Comparison of ENCODE assay signal across 1 cellular context in the genomic region with DNA sequence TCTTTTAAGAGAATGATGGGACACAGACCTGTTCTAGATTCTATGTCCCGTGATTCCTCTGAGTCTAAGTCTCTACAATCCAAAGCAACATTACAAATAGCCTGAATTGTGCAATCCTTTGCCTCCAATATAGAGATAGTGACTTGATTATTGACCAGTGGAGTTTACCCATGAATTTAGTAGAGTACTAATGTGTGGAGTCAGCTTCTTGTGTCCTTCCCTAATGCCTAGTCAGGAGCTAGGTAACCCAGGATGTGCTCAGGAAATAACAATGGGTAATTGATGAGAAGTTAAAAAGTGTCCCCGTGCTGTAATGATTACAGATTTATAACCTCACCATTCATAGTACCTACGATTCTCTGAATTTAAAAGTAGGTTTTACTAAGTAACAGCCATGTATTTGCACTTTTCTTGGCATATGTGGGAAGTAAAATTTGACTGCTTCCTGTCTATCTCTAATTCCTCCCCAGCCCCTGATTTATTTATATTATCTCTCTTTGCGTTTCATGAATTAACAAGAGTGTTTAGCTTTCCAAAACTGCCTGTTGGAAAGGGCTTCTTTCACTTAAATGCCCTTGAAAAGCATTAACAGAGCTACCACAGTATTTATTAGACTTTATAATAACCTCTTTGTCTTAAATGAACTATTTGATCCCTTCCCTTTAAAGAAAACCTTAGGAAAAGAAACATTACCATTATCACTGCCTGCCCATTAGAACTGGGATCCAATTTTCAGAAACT.
A peak's percentile ranks its signal among the peaks of the same experiment; 100 is the strongest.
TF ChIP-seq lines count a peak whose summit lies in the region.

No MANE protein-coding gene starts in this region.

TF ChIP-seq in HepG2, 621 proteins besides CTCF, POLR2A, EP300 and RAD21:
- TF ChIP-seq MEIS2 (CRISPR knock-in tag; IDR thresholded peaks at IDR 0.05), result no peak
- TF ChIP-seq ZNF792 (CRISPR knock-in tag; IDR thresholded peaks at IDR 0.05), result 0 out of 2 replicates have a peak, but pooled peaks have one; percentile 54
- peak; percentile 9; the same call in 1 of the 2 replicates for TF ChIP-seq RBFOX2 (IDR thresholded peaks at IDR 0.05; ENCODE audit: low read depth, low read length)
- no peak for TF ChIP-seq CREM (IDR thresholded peaks at IDR 0.05)
- no peak for TF ChIP-seq CREM (CRISPR knock-in tag; IDR thresholded peaks at IDR 0.05)
- TF ChIP-seq CEBPB (IDR thresholded peaks at IDR 0.05; ENCODE audit: borderline replicate concordance, low read depth, low read length), result peak; percentile 87
- no peak for TF ChIP-seq SOX13 (IDR thresholded peaks at IDR 0.05)
- 0 out of 4 replicates have a peak, but pooled peaks of 1 of the 2 experiments have one; percentile 4 for TF ChIP-seq SOX13 (CRISPR knock-in tag; conservative IDR thresholded peaks at IDR 0.05 in 1 of 2, IDR thresholded peaks at IDR 0.05 in 1 of 2)
- TF ChIP-seq ZC3H13 (CRISPR knock-in tag; IDR thresholded peaks at IDR 0.05), result no peak
- TF ChIP-seq POLR2AphosphoS5 (IDR thresholded peaks at IDR 0.05; ENCODE audit: low read depth, low read length), result 0 out of 2 replicates have a peak, but pooled peaks have one; percentile 30
- no peak for TF ChIP-seq ZNF639 (CRISPR knock-in tag; conservative IDR thresholded peaks at IDR 0.05)
- no peak for TF ChIP-seq ESRRA (CRISPR knock-in tag; IDR thresholded peaks at IDR 0.05; ENCODE audit: low read depth)
- no peak for TF ChIP-seq MAZ (IDR thresholded peaks at IDR 0.05; ENCODE audit: borderline replicate concordance, low read depth, low read length)
- TF ChIP-seq MAZ (CRISPR knock-in tag; IDR thresholded peaks at IDR 0.05; ENCODE audit: low read depth), result no peak
- TF ChIP-seq ERF (CRISPR knock-in tag; IDR thresholded peaks at IDR 0.05), result no peak
- 0 out of 2 replicates have a peak, but pooled peaks have one; percentile 6 for TF ChIP-seq NCOA2 (CRISPR knock-in tag; IDR thresholded peaks at IDR 0.05)
- peak; percentile 50; the same call in 1 of the 2 replicates for TF ChIP-seq SSRP1 (CRISPR knock-in tag; IDR thresholded peaks at IDR 0.05)
- TF ChIP-seq RBM22 (optimal IDR thresholded peaks at IDR 0.05; ENCODE audit: low read length), result peak; percentile 90
- TF ChIP-seq TAF15 (IDR thresholded peaks at IDR 0.05; ENCODE audit: low read depth, low read length, poor library complexity, severe bottlenecking), result no peak
- 0 out of 2 replicates have a peak, but pooled peaks have one; percentile 30 for TF ChIP-seq ZKSCAN8 (CRISPR knock-in tag; IDR thresholded peaks at IDR 0.05; ENCODE audit: borderline replicate concordance)
- 0 out of 2 replicates have a peak, but pooled peaks have one; percentile 7 for TF ChIP-seq ZSCAN5A (CRISPR knock-in tag; IDR thresholded peaks at IDR 0.05; ENCODE audit: borderline replicate concordance)
- TF ChIP-seq HMGXB3 (CRISPR knock-in tag; IDR thresholded peaks at IDR 0.05; ENCODE audit: borderline replicate concordance), result 0 out of 2 replicates have a peak, but pooled peaks have one; percentile 17
- 0 out of 2 replicates have a peak, but pooled peaks have one; percentile 17 for TF ChIP-seq GATAD2A (CRISPR knock-in tag; IDR thresholded peaks at IDR 0.05)
- TF ChIP-seq, protein P1, sequence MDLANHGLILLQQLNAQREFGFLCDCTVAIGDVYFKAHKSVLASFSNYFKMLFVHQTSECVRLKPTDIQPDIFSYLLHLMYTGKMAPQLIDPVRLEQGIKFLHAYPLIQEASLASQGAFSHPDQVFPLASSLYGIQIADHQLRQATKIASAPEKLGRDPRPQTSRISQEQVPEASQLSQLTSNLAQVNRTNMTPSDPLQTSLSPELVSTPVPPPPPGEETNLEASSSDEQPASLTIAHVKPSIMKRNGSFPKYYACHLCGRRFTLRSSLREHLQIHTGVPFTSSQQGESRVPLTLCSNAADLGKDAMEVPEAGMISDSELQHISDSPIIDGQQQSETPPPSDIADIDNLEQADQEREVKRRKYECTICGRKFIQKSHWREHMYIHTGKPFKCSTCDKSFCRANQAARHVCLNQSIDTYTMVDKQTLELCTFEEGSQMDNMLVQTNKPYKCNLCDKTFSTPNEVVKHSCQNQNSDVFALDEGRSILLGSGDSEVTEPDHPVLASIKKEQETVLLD (CRISPR knock-in tag; IDR thresholded peaks at IDR 0.05; ENCODE audit: low read depth), result no peak
- TF ChIP-seq ZNF644 (CRISPR knock-in tag; IDR thresholded peaks at IDR 0.05; ENCODE audit: low read depth), result 0 out of 2 replicates have a peak, but pooled peaks have one; percentile 25
- no peak for TF ChIP-seq ZNF136 (CRISPR knock-in tag; IDR thresholded peaks at IDR 0.05; ENCODE audit: low read depth)
- no peak for TF ChIP-seq SMARCE1 (IDR thresholded peaks at IDR 0.05; ENCODE audit: borderline replicate concordance)
- peak; percentile 83 for TF ChIP-seq CEBPG (CRISPR knock-in tag; IDR thresholded peaks at IDR 0.05)
- TF ChIP-seq NAIF1 (CRISPR knock-in tag; IDR thresholded peaks at IDR 0.05; ENCODE audit: borderline replicate concordance), result no peak
- TF ChIP-seq MAFK (conservative IDR thresholded peaks at IDR 0.05 in 1 of 2, IDR thresholded peaks at IDR 0.05 in 1 of 2; ENCODE audit: low read length in 2 of 2), result 0 out of 4 replicates have a peak, but pooled peaks of 1 of the 2 experiments have one; percentile 15
- TF ChIP-seq, protein P2, sequence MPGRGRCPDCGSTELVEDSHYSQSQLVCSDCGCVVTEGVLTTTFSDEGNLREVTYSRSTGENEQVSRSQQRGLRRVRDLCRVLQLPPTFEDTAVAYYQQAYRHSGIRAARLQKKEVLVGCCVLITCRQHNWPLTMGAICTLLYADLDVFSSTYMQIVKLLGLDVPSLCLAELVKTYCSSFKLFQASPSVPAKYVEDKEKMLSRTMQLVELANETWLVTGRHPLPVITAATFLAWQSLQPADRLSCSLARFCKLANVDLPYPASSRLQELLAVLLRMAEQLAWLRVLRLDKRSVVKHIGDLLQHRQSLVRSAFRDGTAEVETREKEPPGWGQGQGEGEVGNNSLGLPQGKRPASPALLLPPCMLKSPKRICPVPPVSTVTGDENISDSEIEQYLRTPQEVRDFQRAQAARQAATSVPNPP (CRISPR knock-in tag; IDR thresholded peaks at IDR 0.05), result 0 out of 2 replicates have a peak, but pooled peaks have one; percentile 6
